Comparison of ENCODE assay signal across 8 cellular contexts in the genomic region with DNA sequence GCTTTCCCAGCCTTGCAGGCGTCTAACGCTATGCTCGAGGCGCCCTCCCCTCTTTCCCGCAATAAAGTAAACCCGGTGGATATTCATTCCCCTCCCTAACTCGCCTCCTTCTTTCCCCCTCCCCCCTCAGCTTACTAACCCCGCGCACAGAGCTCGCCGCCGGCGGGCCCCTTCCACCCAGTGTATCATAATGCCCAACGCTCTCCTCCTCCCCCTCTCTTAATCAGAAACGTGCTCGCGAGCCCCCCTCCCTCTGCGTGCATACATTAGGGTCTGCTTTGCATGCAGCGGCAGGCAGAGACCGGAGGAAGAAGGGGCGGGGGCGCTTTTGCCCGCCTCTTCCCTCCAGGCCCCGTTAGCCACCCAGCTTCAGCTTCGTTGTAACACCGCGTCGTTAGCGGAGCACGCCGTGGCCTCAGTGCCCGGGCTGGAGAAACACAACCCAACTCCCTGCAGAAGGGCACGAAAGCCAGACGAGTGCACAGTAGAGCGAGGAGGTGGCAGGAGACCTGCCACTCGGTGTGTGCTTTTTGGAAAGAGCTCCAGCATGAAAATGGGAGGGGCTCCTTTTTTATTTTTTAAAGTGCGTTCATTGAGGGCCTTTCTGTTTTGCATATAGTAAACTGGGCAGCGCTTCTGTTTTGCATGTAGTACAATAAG. TPM values are rescaled to one million over a fixed set of nuclear protein-coding genes. Genes with fewer than 3 reads are reported as not detected.
DNase-seq lines count a peak whose midpoint lies in the region; ATAC-seq and TF ChIP-seq lines count a peak whose summit lies in the region.

No MANE protein-coding gene starts in this region.

- H3K9me3 Mint-ChIP-seq in IgD-negative memory B cell: no peaks in the 10 kb centered on the region
- H3K9me3 Mint-ChIP-seq in naive B cell: no peaks in the 10 kb centered on the region

- no peaks in the 10 kb centered on the region for H3F3A ChIP-seq in OCI-LY1 (ENCODE audit: insufficient read depth, low read length)

- DNase-seq in CMK (ENCODE audit: low read depth) (peak; percentile 89), activated T-cell treated with anti-CD3 and anti-CD28 coated beads for 1 hour (ENCODE audit: low read depth) (peak; percentile 40), erythroblast (lab: John Stamatoyannopoulos, UW) (peak; percentile 75 to 76), naive B cell (peak; percentile 69), suprapubic skin (ENCODE audit: low spot score in 2 of 2) (peak; percentile 72 to 79)

- H3K4me1 ChIP-seq in OCI-LY1 (ENCODE audit: insufficient read depth, low read length, severe bottlenecking) (peaks cover 34% of the 10 kb centered on the region), suprapubic skin (peaks cover 48% of the 10 kb centered on the region)

- H3K36me3 Mint-ChIP-seq in IgD-negative memory B cell: no peaks in the 10 kb centered on the region
- no peaks in the 10 kb centered on the region for H3K36me3 Mint-ChIP-seq in naive B cell

- peak overlapping the region; percentile 99 for H3K4me2 ChIP-seq in OCI-LY1 (ENCODE audit: low read length)

- H3K4me3 ChIP-seq in OCI-LY1 (ENCODE audit: low read depth, low read length, poor library complexity, severe bottlenecking) (peak overlapping the region; percentile 88), suprapubic skin (peak overlapping the region; percentile 69)

- peak overlapping the region; percentile 81 for H2AFZ ChIP-seq in OCI-LY1 (ENCODE audit: low read length)

- H3K27ac Mint-ChIP-seq in IgD-negative memory B cell (peak overlapping the region; percentile 88 to 99 (median 98)), naive B cell (peak overlapping the region; percentile 92 to 99 (median 98))

- ATAC-seq in GM21423 (IDR thresholded peaks at IDR 0.05; ENCODE audit: unreplicated experiment): peak; percentile 26
- ATAC-seq in naive B cell (ENCODE audit: low read depth in 2 of 2): peak; percentile 23 to 27

- TF ChIP-seq POLR2A in erythroblast (IDR thresholded peaks at IDR 0.05; ENCODE audit: low read length): no peak
- TF ChIP-seq POLR2A in suprapubic skin (IDR thresholded peaks at IDR 0.05): no peak

- H3K27ac ChIP-seq in OCI-LY1 (ENCODE audit: low read depth, low read length, poor library complexity, severe bottlenecking) (peak overlapping the region; percentile 91), suprapubic skin (peak overlapping the region; percentile 88)

- H3K9me2 ChIP-seq in OCI-LY1 (ENCODE audit: low read depth, low read length): no peaks in the 10 kb centered on the region

- H3K9ac ChIP-seq in OCI-LY1 (ENCODE audit: low read length): peak overlapping the region; percentile 79

- H3K4me3 Mint-ChIP-seq in IgD-negative memory B cell (peak overlapping the region; percentile 94 to 99 (median 98)), naive B cell (peak overlapping the region; percentile 88 to 98 (median 96))

- WGBS in suprapubic skin: under 1% methylated on average over 38 of the region's 38 CpGs

- H3K27me3 ChIP-seq in OCI-LY1 (ENCODE audit: insufficient read depth, low read length) (no peaks in the 10 kb centered on the region), suprapubic skin (no peaks in the 10 kb centered on the region)

- H3K79me2 ChIP-seq in OCI-LY1 (ENCODE audit: insufficient read depth, low read length): peaks cover 37% of the 10 kb centered on the region

- H3K36me3 ChIP-seq in OCI-LY1 (ENCODE audit: insufficient read depth, low read length): no peaks in the 10 kb centered on the region
- no peaks in the 10 kb centered on the region for H3K36me3 ChIP-seq in suprapubic skin

- H3K27me3 Mint-ChIP-seq in IgD-negative memory B cell (peaks cover 1% of the 10 kb centered on the region), naive B cell (no peaks in the 10 kb centered on the region)

- H3K9me3 ChIP-seq in OCI-LY1 (ENCODE audit: low read length) (no peaks in the 10 kb centered on the region), suprapubic skin (no peaks in the 10 kb centered on the region)

- no peak for TF ChIP-seq EP300 in suprapubic skin (IDR thresholded peaks at IDR 0.05)

- TF ChIP-seq CTCF in OCI-LY1 (IDR thresholded peaks at IDR 0.05; ENCODE audit: low read length) (no peak), suprapubic skin (IDR thresholded peaks at IDR 0.05) (no peak)

- H3K4me1 Mint-ChIP-seq in IgD-negative memory B cell (peaks cover 15 to 24% (median 22%) of the 10 kb centered on the region in 3 donors), naive B cell (peaks cover 41 to 46% (median 43%) of the 10 kb centered on the region in 3 donors)

- H4K20me1 ChIP-seq in OCI-LY1 (ENCODE audit: insufficient read depth, low read length): no peaks in the 10 kb centered on the region

RNA-seq across cellular contexts. Expression of gene KMT2A, which starts 0.9 kb away (rescaled TPM):
- polyA plus RNA-seq in IgD-negative memory B cell (23.6 TPM), naive B cell (ENCODE audit: low read depth in 6 of 6) (10 to 100 TPM in 5 of 6 donors, 1 to 10 TPM in 1; 5.2 to 42.2 (median 17.1) TPM)
- total RNA-seq in suprapubic skin: 100 to 1,000 TPM in 1 of 4 donors, 10 to 100 TPM in 3; 61.8 to 150 (median 80.1) TPM

RNA-seq across cellular contexts. Expression of gene ATP5MG, which starts 34.0 kb away (rescaled TPM):
- 547 TPM for polyA plus RNA-seq in IgD-negative memory B cell
- polyA plus RNA-seq in naive B cell (ENCODE audit: low read depth in 6 of 6): 100 to 1,000 TPM; 418 to 680 (median 501) TPM
- 10 to 100 TPM; 26.6 to 70.0 (median 49.7) TPM for total RNA-seq in suprapubic skin

Comparison
In these comparisons a context has a peak if more than half of its experiments do, and no peak if none do; other contexts are left out.
1. Peak in every context shown above with its lines: DNase-seq, ATAC-seq, H3K4me3 ChIP-seq and H3K27ac ChIP-seq.